In the genomic region with DNA sequence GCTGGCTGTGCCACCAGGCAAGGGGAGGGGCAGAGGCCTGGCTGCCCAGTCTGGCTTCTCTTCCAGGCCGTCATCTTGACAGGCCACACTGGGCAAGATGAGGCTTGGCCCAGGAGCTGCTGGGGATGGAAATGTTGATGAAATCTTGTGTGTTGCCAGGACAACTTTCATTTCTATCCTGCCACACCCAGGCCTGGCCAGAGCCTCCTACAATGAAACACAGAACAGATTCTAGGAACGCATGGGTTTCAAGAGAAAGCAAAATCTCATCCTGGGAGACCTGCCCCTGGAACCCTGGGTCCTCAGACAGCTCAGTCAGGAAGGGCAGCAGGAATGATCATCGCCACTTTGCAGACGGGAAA, we compare ENCODE assay signal across 8 cellular contexts. TPM values are rescaled to one million over a fixed set of nuclear protein-coding genes. Genes with fewer than 3 reads are reported as not detected.
DNase-seq lines count a peak whose midpoint lies in the region; ATAC-seq and TF ChIP-seq lines count a peak whose summit lies in the region.

No MANE protein-coding gene starts in this region.

- H3K79me1 ChIP-seq in mesenchymal stem cell (replicated peaks; ENCODE audit: low read length, poor library complexity, severe bottlenecking), result no peaks in the 10 kb centered on the region

- peak overlapping the region; percentile 94 for H3K9ac ChIP-seq in mesenchymal stem cell (ENCODE audit: low read length)

- H2BK12ac ChIP-seq in mesenchymal stem cell (ENCODE audit: low read length in 2 of 2), result peak overlapping the region in 1 of 2 experiments; percentile 33

- no peak for TF ChIP-seq CTCF in coronary artery (IDR thresholded peaks at IDR 0.05)
- TF ChIP-seq CTCF in GM10266 (IDR thresholded peaks at IDR 0.05; ENCODE audit: control insufficient read depth, insufficient read depth, low read depth, missing control alignments), result no peak

- H3K4me3 ChIP-seq in coronary artery, result peak overlapping the region; percentile 69
- peak overlapping the region in 1 of 2 experiments; percentile 79 for H3K4me3 ChIP-seq in mesenchymal stem cell (ENCODE audit: insufficient read depth in 1 of 2, low read depth in 1 of 2, low read length in 2 of 2)
- H3K4me3 ChIP-seq in urinary bladder (ENCODE audit: low read depth, low read length), result no peak overlapping the region

- H2BK120ac ChIP-seq in mesenchymal stem cell (ENCODE audit: low read depth, low read length), result no peak overlapping the region

- H3K27ac ChIP-seq in coronary artery (peak overlapping the region; percentile 79 to 99), mesenchymal stem cell (ENCODE audit: low read length, poor library complexity, severe bottlenecking) (peak overlapping the region; percentile 81), urinary bladder (ENCODE audit: low read depth) (peak overlapping the region; percentile 94)

- no peak for ATAC-seq in GM21529 (IDR thresholded peaks at IDR 0.05; ENCODE audit: unreplicated experiment)

- H3K23ac ChIP-seq in mesenchymal stem cell (ENCODE audit: low read length in 2 of 2), result no peak overlapping the region

- peak overlapping the region; percentile 23 for H4K91ac ChIP-seq in mesenchymal stem cell (ENCODE audit: low read length)

- H3K36me3 ChIP-seq in mesenchymal stem cell (ENCODE audit: control insufficient read depth in 1 of 2, insufficient read depth in 2 of 2, low read depth in 1 of 2, low read length in 2 of 2) (peaks cover 9 to 13% of the 10 kb centered on the region in 2 experiments), urinary bladder (ENCODE audit: insufficient read depth) (no peaks in the 10 kb centered on the region)

- H3K27me3 ChIP-seq in mesenchymal stem cell (ENCODE audit: control insufficient read depth in 1 of 2, insufficient read depth in 1 of 2, low read length in 2 of 2), result no peaks in the 10 kb centered on the region

- H4K8ac ChIP-seq in mesenchymal stem cell (ENCODE audit: low read length), result peak overlapping the region; percentile 97

- H3K4me1 ChIP-seq in mesenchymal stem cell (ENCODE audit: control insufficient read depth, insufficient read depth, low read depth, low read length) (peaks cover 31% of the 10 kb centered on the region), urinary bladder (ENCODE audit: insufficient read depth) (no peaks in the 10 kb centered on the region)

- H3K4ac ChIP-seq in mesenchymal stem cell (ENCODE audit: low read depth in 1 of 2, low read length in 2 of 2), result peak overlapping the region in 1 of 2 experiments; percentile 29

- H2BK15ac ChIP-seq in mesenchymal stem cell (ENCODE audit: low read depth, poor library complexity, severe bottlenecking), result no peak overlapping the region

- H3K14ac ChIP-seq in mesenchymal stem cell (ENCODE audit: low read length in 2 of 2), result no peak overlapping the region

- H2BK5ac ChIP-seq in mesenchymal stem cell (ENCODE audit: low read depth, low read length, poor library complexity, severe bottlenecking), result peak overlapping the region; percentile 88

- no peak overlapping the region for H2AFZ ChIP-seq in mesenchymal stem cell (ENCODE audit: low read depth, low read length)

- peak overlapping the region; percentile 71 to 81 for H3K18ac ChIP-seq in mesenchymal stem cell (ENCODE audit: low read depth in 1 of 2, low read length in 2 of 2)

- H3K9me3 ChIP-seq in mesenchymal stem cell (ENCODE audit: control insufficient read depth, low read length), result no peaks in the 10 kb centered on the region

- H3K4me2 ChIP-seq in mesenchymal stem cell (ENCODE audit: low read length, poor library complexity, severe bottlenecking), result peak overlapping the region; percentile 23

- H2AK5ac ChIP-seq in mesenchymal stem cell (ENCODE audit: low read length, severe bottlenecking), result peak overlapping the region; percentile 70

- DNase-seq in Ammon's horn (ENCODE audit: low spot score) (peak; percentile 45), NCI-H2196 treated with DMSO at 0.1 percent for 48 hours (lab: John Stamatoyannopoulos, UW; ENCODE audit: unreplicated experiment) (peak; percentile 67), coronary artery (ENCODE audit: low spot score) (peak; percentile 93), mesenchymal stem cell (peak; percentile 71), GM10266 (ENCODE audit: extremely low spot score) (no peak)
- no peak for DNase-seq in activated naive CD4-positive, alpha-beta T cell treated with anti-CD3 and anti-CD28 coated beads, Interleukin-2, amount 50 U/mL, for 16 hours

- 74% methylated on average over 4 of the region's 4 CpGs for WGBS in mesenchymal stem cell
- 17% methylated on average over 4 of the region's 4 CpGs for WGBS in urinary bladder

RNA-seq across cellular contexts. Expression of a gene that starts 9.3 kb away (rescaled TPM):
- 2.2 TPM for polyA plus RNA-seq in mesenchymal stem cell (2013, experiment 1 of 2)
- 2.6 TPM for polyA plus RNA-seq in mesenchymal stem cell (2013, experiment 2 of 2)
- 2.0 TPM for total RNA-seq in urinary bladder
- polyA plus RNA-seq in urinary bladder, result 7.9 TPM

RNA-seq across cellular contexts. Expression of a gene that starts 22.7 kb away (rescaled TPM):
- polyA plus RNA-seq in mesenchymal stem cell (2013, experiment 1 of 2), result 23.8 TPM
- 23.7 TPM for polyA plus RNA-seq in mesenchymal stem cell (2013, experiment 2 of 2)
- 19.2 TPM for total RNA-seq in urinary bladder
- polyA plus RNA-seq in urinary bladder, result 22.0 TPM

RNA-seq across cellular contexts. Expression of a gene that starts 35.5 kb away (rescaled TPM):
- polyA plus RNA-seq in mesenchymal stem cell (2013, experiment 1 of 2), result 3.8 TPM
- 4.1 TPM for polyA plus RNA-seq in mesenchymal stem cell (2013, experiment 2 of 2)
- total RNA-seq in urinary bladder, result 4.5 TPM
- 18.2 TPM for polyA plus RNA-seq in urinary bladder

RNA-seq across cellular contexts. Expression of a gene that starts 38.6 kb away (rescaled TPM):
- polyA plus RNA-seq in mesenchymal stem cell (2013, experiment 1 of 2), result 63.5 TPM
- polyA plus RNA-seq in mesenchymal stem cell (2013, experiment 2 of 2), result 58.4 TPM
- total RNA-seq in urinary bladder, result 18.1 TPM
- 84.1 TPM for polyA plus RNA-seq in urinary bladder

RNA-seq across cellular contexts. Expression of a gene that starts 50.7 kb away (rescaled TPM):
- polyA plus RNA-seq in mesenchymal stem cell (2013, experiment 1 of 2), result 0.97 TPM
- 0.99 TPM for polyA plus RNA-seq in mesenchymal stem cell (2013, experiment 2 of 2)
- 3.1 TPM for total RNA-seq in urinary bladder
- 10.8 TPM for polyA plus RNA-seq in urinary bladder

Comparison
In these comparisons a context has a peak if more than half of its experiments do, and no peak if none do; other contexts are left out.
1. DNase-seq: peak in Ammon's horn (single experiment), NCI-H2196 treated with DMSO at 0.1 percent for 48 hours (single experiment), coronary artery (single experiment) and mesenchymal stem cell (single experiment); none in GM10266 (single experiment) and activated naive CD4-positive, alpha-beta T cell treated with anti-CD3 and anti-CD28 coated beads, Interleukin-2, amount 50 U/mL, for 16 hours (single experiment).
2. Peak in every context shown above with its lines, with median percentiles within 50 percentile points of each other: H3K27ac ChIP-seq.